In genomic region chr19:45863840-45864628, GRCh38 we compare ENCODE assay signal across 9 cellular contexts. TPM values are rescaled to one million over a fixed set of nuclear protein-coding genes. Genes with fewer than 3 reads are reported as not detected.
DNase-seq lines count a peak whose midpoint lies in the region; ATAC-seq and TF ChIP-seq lines count a peak whose summit lies in the region.
"Had no signal": no experiment of that assay in that cellular context is flagged by ENCODE, and none has a peak within 500 bp of the region (broad histone marks: within the 10 kb centered on the region; RNA-seq: fewer than 3 reads in every experiment).

Gene FOXA3 (plus strand): TSS chr19:45864326. CDS start chr19:45864457, 131 bp downstream.

- H3K4me3 Mint-ChIP-seq in activated T-helper 2 cell treated with anti-CD3 and anti-CD28 coated beads, Interferon-gamma antibody, Interleukin-2, Interleukin-4, amounts not matched to agents 10 μg/mL and 5 μg/mL and 100 μg/mL, durations not matched to agents 14 hours and 24 hours and 36 hours (ENCODE audit: low read depth) = peak within 1 kb of the TSS; percentile 90
- peak within 1 kb of the TSS; percentile 98 for H3K4me3 Mint-ChIP-seq in glutamatergic neuron (ENCODE audit: unreplicated experiment)

- peaks cover 20% of the 10 kb centered on the region for H3K4me1 Mint-ChIP-seq in activated T-helper 2 cell treated with anti-CD3 and anti-CD28 coated beads, Interferon-gamma antibody, Interleukin-2, Interleukin-4, amounts not matched to agents 10 μg/mL and 5 μg/mL and 100 μg/mL, durations not matched to agents 14 hours and 24 hours and 36 hours (ENCODE audit: low read depth)
- H3K4me1 Mint-ChIP-seq in glutamatergic neuron (ENCODE audit: low read depth, unreplicated experiment) = no peaks in the 10 kb centered on the region

- peaks cover 12% of the 10 kb centered on the region for H3K79me1 ChIP-seq in trophoblast cell (ENCODE audit: low read length)

- WGBS in trophoblast cell (ENCODE audit: extremely low coverage, insufficient coverage, insufficient read length) = no CpG with 5 or more reads among the region's 71 CpGs

- peak within 1 kb of the TSS; percentile 40 for H3K14ac ChIP-seq in trophoblast cell (ENCODE audit: low read length)

- H2BK120ac ChIP-seq in trophoblast cell (ENCODE audit: insufficient read depth, low read length, poor library complexity) = peak within 1 kb of the TSS; percentile 68

- peak within 1 kb of the TSS; percentile 71 for H4K12ac ChIP-seq in trophoblast cell (ENCODE audit: low read depth, low read length)

- H3K9me3 Mint-ChIP-seq in activated T-helper 2 cell treated with anti-CD3 and anti-CD28 coated beads, Interferon-gamma antibody, Interleukin-2, Interleukin-4, amounts not matched to agents 10 μg/mL and 5 μg/mL and 100 μg/mL, durations not matched to agents 14 hours and 24 hours and 36 hours = no peaks in the 10 kb centered on the region
- H3K9me3 Mint-ChIP-seq in glutamatergic neuron (ENCODE audit: unreplicated experiment) = peaks cover 15% of the 10 kb centered on the region

- peak within 1 kb of the TSS; percentile 33 for H3K9ac ChIP-seq in trophoblast cell (ENCODE audit: low read length)

- peaks cover 6% of the 10 kb centered on the region for H3K79me2 ChIP-seq in trophoblast cell (ENCODE audit: control insufficient read depth, insufficient read depth, low read length, poor library complexity)

- no peaks in the 10 kb centered on the region for H3K9me3 ChIP-seq in trophoblast cell (ENCODE audit: insufficient read depth, low read depth, low read length)

- H3K4ac ChIP-seq in trophoblast cell (ENCODE audit: low read depth, low read length) = peak within 1 kb of the TSS; percentile 30

- H3K36me3 ChIP-seq in trophoblast cell (ENCODE audit: control insufficient read depth in 1 of 2, insufficient read depth in 2 of 2, low read length in 2 of 2) = peaks cover 3 to 5% of the 10 kb centered on the region in 2 experiments

- intact Hi-C loops in activated T-helper 2 cell treated with anti-CD3 and anti-CD28 coated beads, Interferon-gamma antibody, Interleukin-2, Interleukin-4, amounts not matched to agents 10 μg/mL and 5 μg/mL and 100 μg/mL, durations not matched to agents 14 hours and 24 hours and 36 hours (cut with micrococcal nuclease) = loop anchor here (1.0 to 5.0 kb wide), 6 partner anchors 22 to 172 kb away; partner anchors contain the start of genes CCDC61, FBXO46, IRF2BP1 and MEIOSIN

- H2AK5ac ChIP-seq in trophoblast cell (ENCODE audit: low read length) = peak within 1 kb of the TSS; percentile 51

- H3K27ac Mint-ChIP-seq in activated T-helper 2 cell treated with anti-CD3 and anti-CD28 coated beads, Interferon-gamma antibody, Interleukin-2, Interleukin-4, amounts not matched to agents 10 μg/mL and 5 μg/mL and 100 μg/mL, durations not matched to agents 14 hours and 24 hours and 36 hours = peak within 1 kb of the TSS; percentile 98
- H3K27ac Mint-ChIP-seq in glutamatergic neuron (ENCODE audit: unreplicated experiment) = peak within 1 kb of the TSS; percentile 99

- peak within 1 kb of the TSS; percentile 39 for H3K18ac ChIP-seq in trophoblast cell (ENCODE audit: low read length)

- TF ChIP-seq CTCF in C4-2B (conservative IDR thresholded peaks at IDR 0.05) = no peak; the same call in 1 of the 2 replicates
- TF ChIP-seq CTCF in glutamatergic neuron (IDR thresholded peaks at IDR 0.05; ENCODE audit: partially characterized antibody, unreplicated experiment) = peak; percentile 71

- H2BK12ac ChIP-seq in trophoblast cell (ENCODE audit: low read length) = no peak within 1 kb of the TSS

- H3K4me2 ChIP-seq in trophoblast cell (ENCODE audit: low read length) = peak within 1 kb of the TSS; percentile 73

- H3K27me3 Mint-ChIP-seq in activated T-helper 2 cell treated with anti-CD3 and anti-CD28 coated beads, Interferon-gamma antibody, Interleukin-2, Interleukin-4, amounts not matched to agents 10 μg/mL and 5 μg/mL and 100 μg/mL, durations not matched to agents 14 hours and 24 hours and 36 hours (ENCODE audit: low read depth) = peaks cover 29% of the 10 kb centered on the region
- H3K27me3 Mint-ChIP-seq in glutamatergic neuron (ENCODE audit: unreplicated experiment) = peaks cover 30% of the 10 kb centered on the region

- peaks cover 6% of the 10 kb centered on the region for H3K27me3 ChIP-seq in trophoblast cell (ENCODE audit: insufficient read depth, low read length)

- H3K4me3 ChIP-seq in trophoblast cell (ENCODE audit: low read depth, low read length) = peak within 1 kb of the TSS; percentile 55

- H3K4me1 ChIP-seq in trophoblast cell (ENCODE audit: control insufficient read depth in 1 of 2, insufficient read depth in 2 of 2, low read length in 2 of 2) = peaks cover 1 to 4% of the 10 kb centered on the region in 2 experiments

- H3K27ac ChIP-seq in C4-2B (peak within 1 kb of the TSS; percentile 94; the same call in 1 of the 2 replicates), trophoblast cell (ENCODE audit: low read depth, low read length) (no peak within 1 kb of the TSS)

- DNase-seq in NCI-H774 (lab: John Stamatoyannopoulos, UW) (peak; percentile 69), glutamatergic neuron (peak; percentile 51), trophoblast cell (peak in 1 of 2 donors; percentile 32), NCI-H128 (lab: John Stamatoyannopoulos, UW; ENCODE audit: unreplicated experiment) (no peak)
- DNase-seq in activated T-helper 2 cell treated with anti-CD3 and anti-CD28 coated beads, Interferon-gamma antibody, Interleukin-2, Interleukin-4, amounts not matched to agents 10 μg/mL and 5 μg/mL and 100 μg/mL, durations not matched to agents 14 hours and 24 hours and 36 hours (ENCODE audit: low spot score) = peak; percentile 51

- peak within 1 kb of the TSS; percentile 68 for H4K8ac ChIP-seq in trophoblast cell (ENCODE audit: low read depth, low read length)

- peak within 1 kb of the TSS; percentile 62 for H4K91ac ChIP-seq in trophoblast cell (ENCODE audit: low read depth, low read length)

- H3K23ac ChIP-seq in trophoblast cell (ENCODE audit: low read length) = no peak within 1 kb of the TSS

- H3K36me3 Mint-ChIP-seq in activated T-helper 2 cell treated with anti-CD3 and anti-CD28 coated beads, Interferon-gamma antibody, Interleukin-2, Interleukin-4, amounts not matched to agents 10 μg/mL and 5 μg/mL and 100 μg/mL, durations not matched to agents 14 hours and 24 hours and 36 hours (ENCODE audit: low read depth) = peaks cover 14% of the 10 kb centered on the region
- no peaks in the 10 kb centered on the region for H3K36me3 Mint-ChIP-seq in glutamatergic neuron (ENCODE audit: unreplicated experiment)

- H2BK5ac ChIP-seq in trophoblast cell (ENCODE audit: low read depth, low read length, poor library complexity) = no peak within 1 kb of the TSS

- peak within 1 kb of the TSS; percentile 20 for H2AFZ ChIP-seq in trophoblast cell (ENCODE audit: insufficient read depth, low read length, poor library complexity)

- ATAC-seq in GM21447 (IDR thresholded peaks at IDR 0.05; ENCODE audit: unreplicated experiment) (peak; percentile 42), HG03139 (IDR thresholded peaks at IDR 0.05; ENCODE audit: unreplicated experiment) (no peak)

RNA-seq across cellular contexts. Expression of gene FOXA3, which starts in this region (rescaled TPM):
- total RNA-seq in activated T-helper 2 cell treated with anti-CD3 and anti-CD28 coated beads, Interferon-gamma antibody, Interleukin-2, Interleukin-4, amounts not matched to agents 10 μg/mL and 5 μg/mL and 100 μg/mL, durations not matched to agents 14 hours and 24 hours and 36 hours = 0.37 and 0.60 TPM in 2 replicates
- total RNA-seq in glutamatergic neuron (ENCODE audit: unreplicated experiment) = 1.0 TPM
- 1.6 and 1.8 TPM in 2 replicates for polyA plus RNA-seq in trophoblast cell (2013)
- total RNA-seq: subcutaneous adipose tissue had no signal

Comparison
In these comparisons a context has a peak if more than half of its experiments do, and no peak if none do; other contexts are left out.
1. Peak in DNase-seq in activated T-helper 2 cell treated with anti-CD3 and anti-CD28 coated beads, Interferon-gamma antibody, Interleukin-2, Interleukin-4, amounts not matched to agents 10 μg/mL and 5 μg/mL and 100 μg/mL, durations not matched to agents 14 hours and 24 hours and 36 hours; RNA of the gene not detected or under 1 TPM.